Comparison of ENCODE assay signal across 14 cellular contexts in genomic region chr7:137619181-137619580, GRCh38.
DNase-seq lines count a peak whose midpoint lies in the region; ATAC-seq and FAIRE-seq lines count a peak whose summit lies in the region.
"Had no signal": no experiment of that assay in that cellular context is flagged by ENCODE, and none has a peak within 500 bp of the region (broad histone marks: within the 10 kb centered on the region; RNA-seq: fewer than 3 reads in every experiment).

No MANE protein-coding gene starts in this region.

- H3K4me3 Mint-ChIP-seq in stimulated activated memory B cell treated with anti-CD40 and anti-IgM and Interleukin-4, amounts not matched to agents 10 μg/mL and 1 μg/mL and 100 μg/mL, for 72 hours: no peak overlapping the region
- H3K4me3 Mint-ChIP-seq: B cell; CD4-positive, alpha-beta T cell had no signal

- ATAC-seq in stimulated activated memory B cell treated with anti-CD40 and anti-IgM and Interleukin-4, amounts not matched to agents 10 μg/mL and 1 μg/mL and 100 μg/mL, for 72 hours: peak; percentile 24
- ATAC-seq: GM12878 had no signal

- H3K4me1 Mint-ChIP-seq in stimulated activated memory B cell treated with anti-CD40 and anti-IgM and Interleukin-4, amounts not matched to agents 10 μg/mL and 1 μg/mL and 100 μg/mL, for 72 hours: no peaks in the 10 kb centered on the region
- H3K4me1 Mint-ChIP-seq: B cell had no signal

- DNase-seq in HK-2 (ENCODE audit: unreplicated experiment) (peak; percentile 14), RCC 7860 (ENCODE audit: low spot score) (peak; percentile 81), glomerular visceral epithelial cell (ENCODE audit: extremely low spot score) (peak; percentile 69), NCI-H1092 treated with DMSO at 0.1 percent for 48 hours (lab: John Stamatoyannopoulos, UW) (no peak), NCI-H2029 treated with DMSO at 0.1 percent for 48 hours (lab: John Stamatoyannopoulos, UW) (no peak), NCI-H446 (lab: John Stamatoyannopoulos, UW) (no peak)
- DNase-seq: C1 segment of cervical spinal cord; CD4-positive, alpha-beta T cell; DMS79; H7 had no signal

- peak; percentile 95 for FAIRE-seq in RCC 7860 (lab: Jason Lieb, UNC)
- FAIRE-seq: GM18507 had no signal

- no peak overlapping the region for H3K27ac Mint-ChIP-seq in stimulated activated memory B cell treated with anti-CD40 and anti-IgM and Interleukin-4, amounts not matched to agents 10 μg/mL and 1 μg/mL and 100 μg/mL, for 72 hours
- H3K27ac Mint-ChIP-seq: B cell; CD4-positive, alpha-beta T cell had no signal

- no peaks in the 10 kb centered on the region for H3K36me3 Mint-ChIP-seq in stimulated activated memory B cell treated with anti-CD40 and anti-IgM and Interleukin-4, amounts not matched to agents 10 μg/mL and 1 μg/mL and 100 μg/mL, for 72 hours

- peaks cover 19% of the 10 kb centered on the region for H3K27me3 Mint-ChIP-seq in stimulated activated memory B cell treated with anti-CD40 and anti-IgM and Interleukin-4, amounts not matched to agents 10 μg/mL and 1 μg/mL and 100 μg/mL, for 72 hours

- no peaks in the 10 kb centered on the region for H3K9me3 Mint-ChIP-seq in stimulated activated memory B cell treated with anti-CD40 and anti-IgM and Interleukin-4, amounts not matched to agents 10 μg/mL and 1 μg/mL and 100 μg/mL, for 72 hours
- H3K9me3 Mint-ChIP-seq: CD4-positive, alpha-beta T cell had no signal

Comparison
In these comparisons a context has a peak if more than half of its experiments do, and no peak if none do; other contexts are left out.
1. DNase-seq: peak in HK-2 (single experiment), RCC 7860 (single experiment) and glomerular visceral epithelial cell (single experiment); none in NCI-H1092 treated with DMSO at 0.1 percent for 48 hours (single experiment), NCI-H2029 treated with DMSO at 0.1 percent for 48 hours (single experiment) and NCI-H446 (0 of 2).